Comparison of ENCODE assay signal across 1 cellular context in genomic region chr5:141705503-141705902, GRCh38.
TF ChIP-seq lines count a peak whose summit lies in the region.

No MANE protein-coding gene starts in this region.

TF ChIP-seq in HepG2, 621 proteins besides CTCF, POLR2A, EP300 and RAD21 (continued from another document):
- TF ChIP-seq CREB1 (IDR thresholded peaks at IDR 0.05) (0 out of 2 replicates have a peak, but pooled peaks have one; percentile 34), CREB1 (CRISPR knock-in tag; IDR thresholded peaks at IDR 0.05) (no peak), RARA (CRISPR knock-in tag; IDR thresholded peaks at IDR 0.05) (no peak)
